In the genomic region with DNA sequence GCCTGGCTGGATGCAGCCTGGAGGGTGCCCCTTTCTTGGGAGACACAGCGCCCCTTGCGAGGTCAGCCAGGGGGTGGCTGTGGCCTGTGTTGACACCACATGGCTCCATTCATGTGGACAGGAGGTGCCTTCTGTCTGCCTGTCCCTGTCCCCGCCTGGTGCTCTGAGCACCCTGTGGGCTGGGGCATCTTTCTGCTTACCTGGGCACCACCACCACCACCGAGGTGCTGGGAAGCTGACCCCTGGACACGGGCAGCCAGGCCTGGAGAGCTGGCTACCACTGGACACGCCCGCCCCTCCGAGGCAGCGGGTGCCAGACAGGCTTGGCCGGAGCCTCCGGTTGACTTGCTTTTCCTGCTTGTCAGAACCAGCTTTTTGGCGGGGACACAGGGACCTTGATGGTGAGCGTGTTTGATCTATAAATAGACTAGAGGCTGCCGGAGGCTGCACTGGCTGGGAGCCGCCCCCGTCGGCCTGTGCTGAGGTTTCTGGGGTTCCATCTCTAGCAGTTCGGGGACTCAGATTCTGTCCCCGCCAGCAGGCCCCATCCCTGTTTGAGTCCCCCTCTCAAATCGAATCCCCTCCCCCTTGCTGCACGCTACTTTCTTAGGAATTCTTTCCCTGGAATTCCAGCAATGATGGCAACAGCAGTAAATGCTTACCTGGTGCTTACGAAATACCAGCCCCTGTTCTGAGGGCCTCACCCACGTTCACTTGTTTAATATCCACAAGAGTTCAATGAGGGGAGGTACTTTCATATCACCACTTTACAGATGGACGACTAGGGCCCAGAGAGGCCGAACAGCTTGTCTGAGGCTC, we compare ENCODE assay signal across 10 cellular contexts.
A peak's percentile ranks its signal among the peaks of the same experiment; 100 is the strongest.
DNase-seq lines count a peak whose midpoint lies in the region; ATAC-seq, FAIRE-seq and TF ChIP-seq lines count a peak whose summit lies in the region.
"Had no signal": no experiment of that assay in that cellular context is flagged by ENCODE, and none has a peak within 500 bp of the region (broad histone marks: within the 10 kb centered on the region; RNA-seq: fewer than 3 reads in every experiment).

No MANE protein-coding gene starts in this region.

- no peak for ATAC-seq in activated naive CD4-positive, alpha-beta T cell treated with anti-CD3 and anti-CD28 coated beads, Interleukin-2, amount 50 U/mL, for 72 hours
- ATAC-seq in HG02571 (IDR thresholded peaks at IDR 0.05; ENCODE audit: unreplicated experiment), result no peak
- ATAC-seq in GM18498 (IDR thresholded peaks at IDR 0.05; ENCODE audit: unreplicated experiment), result no peak

- no peak for FAIRE-seq in H54 (lab: Jason Lieb, UNC)

- H3K4me1 Mint-ChIP-seq in activated naive CD4-positive, alpha-beta T cell treated with anti-CD3 and anti-CD28 coated beads for 36 hours (ENCODE audit: low read depth), result peaks cover 4% of the 10 kb centered on the region
- H3K4me1 Mint-ChIP-seq: CD4-positive, CD25-positive, alpha-beta regulatory T cell had no signal

- H3K36me3 Mint-ChIP-seq in activated naive CD4-positive, alpha-beta T cell treated with anti-CD3 and anti-CD28 coated beads, Interleukin-2, amount 50 U/mL, for 72 hours, result no peaks in the 10 kb centered on the region
- no peaks in the 10 kb centered on the region for H3K36me3 Mint-ChIP-seq in activated naive CD4-positive, alpha-beta T cell treated with anti-CD3 and anti-CD28 coated beads for 36 hours (ENCODE audit: low read depth)
- H3K36me3 Mint-ChIP-seq: CD4-positive, CD25-positive, alpha-beta regulatory T cell had no signal

- TF ChIP-seq POLR2A in H54 (IDR thresholded peaks at IDR 0.05; ENCODE audit: low read depth, low read length), result no peak

- intact Hi-C loops in activated naive CD4-positive, alpha-beta T cell treated with anti-CD3 and anti-CD28 coated beads for 36 hours (cut with micrococcal nuclease), result loop anchor here (1.0 kb wide), 1 partner anchor 118 kb away; no protein-coding TSS in a partner anchor

- peak overlapping the region; percentile 29 to 72 for H3K27ac Mint-ChIP-seq in activated naive CD4-positive, alpha-beta T cell treated with anti-CD3 and anti-CD28 coated beads, Interleukin-2, amount 50 U/mL, for 72 hours
- H3K27ac Mint-ChIP-seq in activated naive CD4-positive, alpha-beta T cell treated with anti-CD3 and anti-CD28 coated beads for 36 hours, result no peak overlapping the region
- H3K27ac Mint-ChIP-seq: CD4-positive, CD25-positive, alpha-beta regulatory T cell had no signal

- DNase-seq in activated naive CD4-positive, alpha-beta T cell treated with anti-CD3 and anti-CD28 coated beads, Interleukin-2, amount 50 U/mL, for 72 hours (ENCODE audit: low spot score in 2 of 2), result no peak
- DNase-seq in activated naive CD4-positive, alpha-beta T cell treated with anti-CD3 and anti-CD28 coated beads for 36 hours, result no peak
- DNase-seq in fibroblast of gingiva (ENCODE audit: low read depth), result peak; percentile 20
- peak; percentile 75 for DNase-seq in mucosa of gallbladder (ENCODE audit: low spot score)
- no peak for DNase-seq in SK-N-DZ (ENCODE audit: low spot score)
- no peak for DNase-seq in H54 (ENCODE audit: insufficient read length, low spot score)
- DNase-seq: CD4-positive, CD25-positive, alpha-beta regulatory T cell; NCI-H2081 had no signal

- H3K4me3 Mint-ChIP-seq in activated naive CD4-positive, alpha-beta T cell treated with anti-CD3 and anti-CD28 coated beads for 36 hours, result no peak overlapping the region
- H3K4me3 Mint-ChIP-seq: CD4-positive, CD25-positive, alpha-beta regulatory T cell had no signal

- H3K9me3 Mint-ChIP-seq in activated naive CD4-positive, alpha-beta T cell treated with anti-CD3 and anti-CD28 coated beads, Interleukin-2, amount 50 U/mL, for 72 hours, result no peaks in the 10 kb centered on the region
- H3K9me3 Mint-ChIP-seq in activated naive CD4-positive, alpha-beta T cell treated with anti-CD3 and anti-CD28 coated beads for 36 hours, result no peaks in the 10 kb centered on the region
- H3K9me3 Mint-ChIP-seq: CD4-positive, CD25-positive, alpha-beta regulatory T cell had no signal

- CTCF ChIA-PET in activated naive CD4-positive, alpha-beta T cell treated with anti-CD3 and anti-CD28 coated beads for 36 hours (lab: Charles Lee), result interaction anchor here (0.6 to 4.1 kb wide), 10 partner anchors 10 to 124 kb away, joined by 3 to 21 read pairs (median 3); no protein-coding TSS in a partner anchor

- H3K27me3 Mint-ChIP-seq in activated naive CD4-positive, alpha-beta T cell treated with anti-CD3 and anti-CD28 coated beads for 36 hours (ENCODE audit: low read depth), result no peaks in the 10 kb centered on the region
- H3K27me3 Mint-ChIP-seq: CD4-positive, CD25-positive, alpha-beta regulatory T cell had no signal

Comparison
In these comparisons a context has a peak if more than half of its experiments do, and no peak if none do; other contexts are left out.
1. DNase-seq: peak in fibroblast of gingiva (single experiment) and mucosa of gallbladder (single experiment); none in activated naive CD4-positive, alpha-beta T cell treated with anti-CD3 and anti-CD28 coated beads, Interleukin-2, amount 50 U/mL, for 72 hours (0 of 2), activated naive CD4-positive, alpha-beta T cell treated with anti-CD3 and anti-CD28 coated beads for 36 hours (single experiment), SK-N-DZ (single experiment) and H54 (single experiment).